ENCODE assay signal across 8 cellular contexts in the genomic region with DNA sequence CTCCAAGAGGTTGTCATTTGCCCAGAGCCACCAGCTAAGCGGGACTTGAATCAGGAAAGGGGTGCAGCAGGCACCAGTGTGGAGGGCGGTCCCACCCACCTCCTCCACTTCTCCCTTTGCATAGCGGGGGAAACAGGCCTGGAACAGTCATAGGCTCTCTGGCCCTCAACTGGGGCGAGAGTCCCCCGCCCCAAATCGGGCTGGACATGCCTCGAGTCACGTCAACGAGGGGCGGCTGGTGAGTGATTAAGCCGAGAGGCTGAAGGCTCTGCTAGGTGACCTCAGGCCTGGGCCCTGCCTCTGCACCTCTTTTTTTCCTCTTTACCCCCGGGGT. TPM values are rescaled to one million over a fixed set of nuclear protein-coding genes. Genes with fewer than 3 reads are reported as not detected.
DNase-seq lines count a peak whose midpoint lies in the region; ATAC-seq and TF ChIP-seq lines count a peak whose summit lies in the region.

No MANE protein-coding gene starts in this region.

- H3K27ac ChIP-seq in Peyer's patch: peak overlapping the region; percentile 64 to 88 (median 82)

- peaks cover 0 to 35% (median 11%) of the 10 kb centered on the region in 4 donors for H3K4me1 ChIP-seq in Peyer's patch
- H3K4me1 ChIP-seq in neuron (ENCODE audit: insufficient read depth, low read length): peaks cover 6% of the 10 kb centered on the region

- TF ChIP-seq CTCF in Peyer's patch (IDR thresholded peaks at IDR 0.05): peak in 1 of 6 experiments; percentile 2
- no peak for TF ChIP-seq CTCF in epithelial cell of proximal tubule (conservative IDR thresholded peaks at IDR 0.05; ENCODE audit: low read depth, low read length)

- TF ChIP-seq POLR2A in Peyer's patch (IDR thresholded peaks at IDR 0.05): no peak

- no peaks in the 10 kb centered on the region for H3K9me3 ChIP-seq in Peyer's patch
- no peaks in the 10 kb centered on the region for H3K9me3 ChIP-seq in neuron (ENCODE audit: low read length)

- ATAC-seq in HG02840 (IDR thresholded peaks at IDR 0.05; ENCODE audit: low FRiP score, unreplicated experiment): no peak

- no peaks in the 10 kb centered on the region for H3K27me3 ChIP-seq in Peyer's patch
- H3K27me3 ChIP-seq in neuron (ENCODE audit: insufficient read depth, low read length): peaks cover under 1% of the 10 kb centered on the region

- H2AFZ ChIP-seq in neuron (ENCODE audit: low read depth, low read length): peak overlapping the region; percentile 27

- H3K36me3 ChIP-seq in Peyer's patch (peaks cover 0 to 39% (median 0%) of the 10 kb centered on the region in 3 donors), neuron (ENCODE audit: insufficient read depth, low read length) (no peaks in the 10 kb centered on the region)

- H3K4me3 ChIP-seq in Peyer's patch (peak overlapping the region; percentile 52 to 68 (median 64)), epithelial cell of proximal tubule (ENCODE audit: low read depth, low read length) (peak overlapping the region; percentile 61), neuron (ENCODE audit: low read length) (peak overlapping the region; percentile 10)

- peak; percentile 36 for DNase-seq in NCI-H1105 treated with DMSO at 0.1 percent for 48 hours (lab: John Stamatoyannopoulos, UW)
- DNase-seq in NCI-H1105 (lab: John Stamatoyannopoulos, UW): no peak
- no peak for DNase-seq in Peyer's patch
- DNase-seq in epithelial cell of proximal tubule (ENCODE audit: low read depth): no peak
- no peak for DNase-seq in OCI-M2 (lab: John Stamatoyannopoulos, UW; ENCODE audit: unreplicated experiment)
- DNase-seq in NK-92 (lab: John Stamatoyannopoulos, UW; ENCODE audit: unreplicated experiment): no peak

RNA-seq across cellular contexts. Expression of gene ARRDC2, which starts 0.4 kb away (rescaled TPM):
- total RNA-seq in Peyer's patch (10 to 100 TPM; 26.8 to 94.9 (median 29.4) TPM), epithelial cell of proximal tubule (9.9 and 13.4 TPM in 2 replicates)

RNA-seq across cellular contexts. Expression of gene KCNN1, which starts 40.7 kb away (rescaled TPM):
- total RNA-seq in Peyer's patch: not detected
- total RNA-seq in epithelial cell of proximal tubule: not detected in 2 replicates

Comparison
In these comparisons a context has a peak if more than half of its experiments do, and no peak if none do; other contexts are left out.
1. H3K4me3 ChIP-seq: peak in every context shown above with its lines; median percentile 64 in Peyer's patch; 61 in epithelial cell of proximal tubule; 10 in neuron.